In genomic region chr5:125411163-125412050, GRCh38 we compare ENCODE assay signal across 7 cellular contexts.
DNase-seq lines count a peak whose midpoint lies in the region; ATAC-seq and TF ChIP-seq lines count a peak whose summit lies in the region.

No MANE protein-coding gene starts in this region.

- DNase-seq in NCI-H69 (lab: John Stamatoyannopoulos, UW) (peak; percentile 89), esophagus squamous epithelium (lab: John Stamatoyannopoulos, UW) (no peak), pons (ENCODE audit: low spot score) (peak; percentile 77), sciatic nerve (ENCODE audit: low spot score) (no peak), H7 (no peak)

- no peaks in the 10 kb centered on the region for H3K9me3 ChIP-seq in esophagus squamous epithelium

- ATAC-seq in GM18907 (IDR thresholded peaks at IDR 0.05; ENCODE audit: unreplicated experiment), result peak; percentile 55
- ATAC-seq in HG02938 (IDR thresholded peaks at IDR 0.05; ENCODE audit: unreplicated experiment), result peak; percentile 50
- ATAC-seq in sciatic nerve, result no peak

- peaks cover 18 to 57% (median 38%) of the 10 kb centered on the region in 3 donors for H3K4me1 ChIP-seq in esophagus squamous epithelium

- WGBS in esophagus squamous epithelium, 2 donors, result 16 to 17% methylated on average over 9 of the region's 9 CpGs

- H3K36me3 ChIP-seq in esophagus squamous epithelium (no peaks in the 10 kb centered on the region), H7 (replicated peaks; ENCODE audit: control insufficient read depth, insufficient read depth, low read length) (no peaks in the 10 kb centered on the region)

- peak in 1 of 6 experiments; percentile 10 for TF ChIP-seq CTCF in esophagus squamous epithelium (IDR thresholded peaks at IDR 0.05)

- TF ChIP-seq POLR2A in esophagus squamous epithelium (IDR thresholded peaks at IDR 0.05), result no peak

- peak overlapping the region; percentile 65 to 83 (median 77) for H3K27ac ChIP-seq in esophagus squamous epithelium

- H3K4me3 ChIP-seq in esophagus squamous epithelium (peak overlapping the region in 3 of 4 donors; percentile 19 to 50 (median 23)), H7 (ENCODE audit: insufficient read depth, low read depth, low read length) (no peak overlapping the region)

- H3K27me3 ChIP-seq in esophagus squamous epithelium (no peaks in the 10 kb centered on the region), H7 (ENCODE audit: control insufficient read depth, insufficient read depth, low read length) (no peaks in the 10 kb centered on the region)

- intact Hi-C loops in esophagus squamous epithelium (cut with DNase I) (no loop called here), sciatic nerve (cut with DNase I) (no loop called here)

Comparison
In these comparisons a context has a peak if more than half of its experiments do, and no peak if none do; other contexts are left out.
1. DNase-seq: peak in NCI-H69 (single experiment) and pons (single experiment); none in esophagus squamous epithelium (single experiment), sciatic nerve (single experiment) and H7 (single experiment).